1 cellular context compared by ENCODE assay signal in the genomic region with DNA sequence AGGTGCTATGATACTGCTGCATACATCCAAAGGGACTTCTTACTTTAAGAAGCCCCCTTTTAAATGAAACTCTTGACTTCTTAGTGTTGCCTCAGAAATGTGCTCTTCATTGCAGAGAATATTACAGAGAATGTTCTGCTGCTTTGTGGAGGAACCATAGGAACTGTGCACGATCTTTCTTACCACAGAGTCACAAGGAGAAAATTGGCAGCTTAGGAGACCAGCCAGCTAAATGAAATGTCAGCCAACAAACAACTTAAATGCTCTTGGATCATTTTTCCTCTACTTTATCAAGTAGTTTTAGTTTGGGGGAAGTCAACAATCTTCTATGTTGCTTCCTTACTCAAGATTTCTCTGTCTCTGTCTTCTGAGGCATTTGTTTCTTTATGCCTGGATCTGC.
TF ChIP-seq lines count a peak whose summit lies in the region.

No MANE protein-coding gene starts in this region.

TF ChIP-seq in IMR-90, 13 proteins besides CTCF, POLR2A, EP300 and RAD21 (continued from another document):
- TF ChIP-seq BHLHE40 (IDR thresholded peaks at IDR 0.05; ENCODE audit: low read depth, low read length) (no peak), MXI1 (IDR thresholded peaks at IDR 0.05; ENCODE audit: borderline replicate concordance, low read depth, low read length) (no peak), RCOR1 (IDR thresholded peaks at IDR 0.05; ENCODE audit: insufficient replicate concordance, low read length) (no peak), FOS (IDR thresholded peaks at IDR 0.05; ENCODE audit: low read depth, low read length) (no peak), NFE2L2 (IDR thresholded peaks at IDR 0.05; ENCODE audit: low read depth, low read length) (no peak), CHD1 (IDR thresholded peaks at IDR 0.05; ENCODE audit: low read depth, low read length) (no peak), CEBPB (IDR thresholded peaks at IDR 0.05; ENCODE audit: low read depth, low read length) (no peak), MAFK (IDR thresholded peaks at IDR 0.05; ENCODE audit: low read depth, low read length) (no peak), MAZ (IDR thresholded peaks at IDR 0.05; ENCODE audit: borderline replicate concordance, low read depth, low read length) (no peak)
- TF ChIP-seq, protein P1, sequence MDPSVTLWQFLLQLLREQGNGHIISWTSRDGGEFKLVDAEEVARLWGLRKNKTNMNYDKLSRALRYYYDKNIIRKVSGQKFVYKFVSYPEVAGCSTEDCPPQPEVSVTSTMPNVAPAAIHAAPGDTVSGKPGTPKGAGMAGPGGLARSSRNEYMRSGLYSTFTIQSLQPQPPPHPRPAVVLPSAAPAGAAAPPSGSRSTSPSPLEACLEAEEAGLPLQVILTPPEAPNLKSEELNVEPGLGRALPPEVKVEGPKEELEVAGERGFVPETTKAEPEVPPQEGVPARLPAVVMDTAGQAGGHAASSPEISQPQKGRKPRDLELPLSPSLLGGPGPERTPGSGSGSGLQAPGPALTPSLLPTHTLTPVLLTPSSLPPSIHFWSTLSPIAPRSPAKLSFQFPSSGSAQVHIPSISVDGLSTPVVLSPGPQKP (IDR thresholded peaks at IDR 0.05; ENCODE audit: borderline replicate concordance, low read depth, low read length): no peak
- TF ChIP-seq, protein P2, sequence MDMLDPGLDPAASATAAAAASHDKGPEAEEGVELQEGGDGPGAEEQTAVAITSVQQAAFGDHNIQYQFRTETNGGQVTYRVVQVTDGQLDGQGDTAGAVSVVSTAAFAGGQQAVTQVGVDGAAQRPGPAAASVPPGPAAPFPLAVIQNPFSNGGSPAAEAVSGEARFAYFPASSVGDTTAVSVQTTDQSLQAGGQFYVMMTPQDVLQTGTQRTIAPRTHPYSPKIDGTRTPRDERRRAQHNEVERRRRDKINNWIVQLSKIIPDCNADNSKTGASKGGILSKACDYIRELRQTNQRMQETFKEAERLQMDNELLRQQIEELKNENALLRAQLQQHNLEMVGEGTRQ (IDR thresholded peaks at IDR 0.05; ENCODE audit: low read depth, low read length): no peak
